In genomic region chr3:98717584-98717983, GRCh38 we compare ENCODE assay signal across 35 cellular contexts. TPM values are rescaled to one million over a fixed set of nuclear protein-coding genes. Genes with fewer than 3 reads are reported as not detected.
DNase-seq lines count a peak whose midpoint lies in the region; ATAC-seq and TF ChIP-seq lines count a peak whose summit lies in the region.
"Had no signal": no experiment of that assay in that cellular context is flagged by ENCODE, and none has a peak within 500 bp of the region (broad histone marks: within the 10 kb centered on the region; RNA-seq: fewer than 3 reads in every experiment).

No MANE protein-coding gene starts in this region.

- H3K36me3 Mint-ChIP-seq in dendritic cell treated with granulocyte-macrophage colony-stimulating factor and Interleukin-4, amounts not matched to agents 40 ng/mL and 50 ng/mL, for 4 days (ENCODE audit: low read depth): no peaks in the 10 kb centered on the region
- no peaks in the 10 kb centered on the region for H3K36me3 Mint-ChIP-seq in natural killer cell treated with Interleukin-12 subunit alpha and Interleukin-12 subunit beta and Interleukin-15 and Interleukin-18, amount 100 ng/mL, for 72 hours
- H3K36me3 Mint-ChIP-seq: CD14-positive monocyte; CD4-positive, alpha-beta memory T cell; CD4-positive, CD25-positive, alpha-beta regulatory T cell; CD8-positive, alpha-beta memory T cell; CD8-positive, alpha-beta T cell had no signal

- no peak overlapping the region for H3K4me3 ChIP-seq in HEK293 (ENCODE audit: low read depth, low read length)
- no peak overlapping the region for H3K4me3 ChIP-seq in PC-9
- no peak overlapping the region for H3K4me3 ChIP-seq in retinal pigment epithelial cell (ENCODE audit: low read length)
- no peak overlapping the region for H3K4me3 ChIP-seq in coronary artery
- H3K4me3 ChIP-seq: A549; BLaER1; BLaER1 treated with 17β-estradiol and CSF1 and Interleukin-3, amounts not matched to agents 10 nM and 100 nM had no signal

- ATAC-seq in natural killer cell treated with Interleukin-12 subunit alpha and Interleukin-12 subunit beta and Interleukin-15 and Interleukin-18, amount 100 ng/mL, for 72 hours: no peak
- no peak for ATAC-seq in stimulated activated naive CD8-positive, alpha-beta T cell treated with anti-CD3 and anti-CD28 coated beads, Interleukin-15, Interleukin-2, amounts not matched to agents 100 U/mL and 50 U/mL, for 24 hours
- ATAC-seq: A549; CD8-positive, alpha-beta T cell had no signal

- no peaks in the 10 kb centered on the region for H3K27me3 Mint-ChIP-seq in dendritic cell treated with granulocyte-macrophage colony-stimulating factor and Interleukin-4, amounts not matched to agents 40 ng/mL and 50 ng/mL, for 4 days
- H3K27me3 Mint-ChIP-seq in natural killer cell treated with Interleukin-12 subunit alpha and Interleukin-12 subunit beta and Interleukin-15 and Interleukin-18, amount 100 ng/mL, for 72 hours: peaks cover 0 to 8% of the 10 kb centered on the region in 2 donors
- H3K27me3 Mint-ChIP-seq: B cell; CD4-positive, CD25-positive, alpha-beta regulatory T cell had no signal

- H4K20me1 ChIP-seq in PC-9 (ENCODE audit: insufficient read depth): no peaks in the 10 kb centered on the region
- H4K20me1 ChIP-seq: BLaER1; BLaER1 treated with 17β-estradiol and CSF1 and Interleukin-3, amounts not matched to agents 10 nM and 100 nM had no signal

- H3K4me1 ChIP-seq in HEK293 (ENCODE audit: control insufficient read depth, insufficient read depth, low read length) (no peaks in the 10 kb centered on the region), PC-9 (replicated peaks; ENCODE audit: insufficient read depth) (no peaks in the 10 kb centered on the region)
- H3K4me1 ChIP-seq: A549, BE2C, BLaER1 had no signal

- POLR2A ChIA-PET in HEK293 (lab: Yijun Ruan, JAX): no interaction called here
- POLR2A ChIA-PET in PC-9 (lab: Charles Lee; ENCODE audit: unreplicated experiment): interaction anchor here (0.6 kb wide), 1 partner anchor 18 kb away, joined by 9 read pairs; no protein-coding TSS in a partner anchor

- H3K79me2 ChIP-seq in PC-9 (ENCODE audit: low read depth): no peaks in the 10 kb centered on the region

- DNase-seq in PC-9: no peak
- DNase-seq in retinal pigment epithelial cell (ENCODE audit: low read depth): peak; percentile 72
- DNase-seq in coronary artery (ENCODE audit: low spot score): no peak
- DNase-seq in stimulated activated naive CD4-positive, alpha-beta T cell (lab: John Stamatoyannopoulos, UW): no peak
- no peak for DNase-seq in natural killer cell treated with Interleukin-12 subunit alpha and Interleukin-12 subunit beta and Interleukin-15 and Interleukin-18, amount 100 ng/mL, for 72 hours (ENCODE audit: low spot score)
- DNase-seq in stimulated activated naive CD8-positive, alpha-beta T cell treated with anti-CD3 and anti-CD28 coated beads, Interleukin-15, Interleukin-2, amounts not matched to agents 100 U/mL and 50 U/mL, for 24 hours: no peak
- DNase-seq: 8988T; ACHN; AML-193; BE2C; C1 segment of cervical spinal cord; Caco-2; Calu3; CD4-positive, alpha-beta memory T cell; CD4-positive, alpha-beta T cell; CD4-positive, CD25-positive, alpha-beta regulatory T cell; CD8-positive, alpha-beta memory T cell; CD8-positive, alpha-beta T cell; COR-L47; DMS 273 treated with DMSO at 0.1 percent for 48 hours; DMS153; DMS53; DMS79; DMS79 treated with DMSO at 0.1 percent for 48 hours; DND-41; EL had no signal

- H3K4me1 Mint-ChIP-seq in dendritic cell treated with granulocyte-macrophage colony-stimulating factor and Interleukin-4, amounts not matched to agents 40 ng/mL and 50 ng/mL, for 4 days (ENCODE audit: low read depth): peaks cover 11% of the 10 kb centered on the region
- no peaks in the 10 kb centered on the region for H3K4me1 Mint-ChIP-seq in natural killer cell treated with Interleukin-12 subunit alpha and Interleukin-12 subunit beta and Interleukin-15 and Interleukin-18, amount 100 ng/mL, for 72 hours (ENCODE audit: low read depth in 2 of 2)
- H3K4me1 Mint-ChIP-seq: B cell; CD4-positive, alpha-beta memory T cell; CD4-positive, CD25-positive, alpha-beta regulatory T cell; CD8-positive, alpha-beta memory T cell had no signal

- CTCF ChIA-PET in HEK293 (lab: Yijun Ruan, JAX): no interaction called here
- CTCF ChIA-PET in PC-9 (lab: Charles Lee): no interaction called here

- H3K27ac Mint-ChIP-seq in dendritic cell treated with granulocyte-macrophage colony-stimulating factor and Interleukin-4, amounts not matched to agents 40 ng/mL and 50 ng/mL, for 4 days: peak overlapping the region; percentile 35
- H3K27ac Mint-ChIP-seq in natural killer cell treated with Interleukin-12 subunit alpha and Interleukin-12 subunit beta and Interleukin-15 and Interleukin-18, amount 100 ng/mL, for 72 hours: no peak overlapping the region
- H3K27ac Mint-ChIP-seq: B cell; CD4-positive, alpha-beta memory T cell; CD4-positive, alpha-beta T cell; CD4-positive, CD25-positive, alpha-beta regulatory T cell; CD8-positive, alpha-beta memory T cell; CD8-positive, alpha-beta T cell had no signal

- H3K9me2 ChIP-seq in PC-9 (ENCODE audit: insufficient read depth): no peaks in the 10 kb centered on the region

- BruUV-seq in PC-9 (replicated peaks; lab: Mats Ljungman, UMichigan): no TSS peak

- H3K4me2 ChIP-seq in PC-9: no peak overlapping the region
- H3K4me2 ChIP-seq: A549, BLaER1 had no signal

- no peaks in the 10 kb centered on the region for H3F3A ChIP-seq in PC-9 (ENCODE audit: insufficient read depth, low read depth)

- no peak for TF ChIP-seq CTCF in HEK293 (tag by site-specific recombination; IDR thresholded peaks at IDR 0.05)
- TF ChIP-seq CTCF in PC-9 (conservative IDR thresholded peaks at IDR 0.05): no peak
- TF ChIP-seq CTCF in retinal pigment epithelial cell (conservative IDR thresholded peaks at IDR 0.05; ENCODE audit: low read depth, low read length): no peak
- TF ChIP-seq CTCF in coronary artery (IDR thresholded peaks at IDR 0.05): no peak

- intact Hi-C loops in PC-9 (cut with micrococcal nuclease; ENCODE audit: unreplicated experiment): no loop called here
- intact Hi-C loops in dendritic cell treated with granulocyte-macrophage colony-stimulating factor and Interleukin-4, amounts not matched to agents 40 ng/mL and 50 ng/mL, for 4 days (cut with micrococcal nuclease): no loop called here

- H2AFZ ChIP-seq in PC-9: peak overlapping the region; percentile 0; the same call in 1 of the 2 replicates

- H3K9me3 Mint-ChIP-seq in dendritic cell treated with granulocyte-macrophage colony-stimulating factor and Interleukin-4, amounts not matched to agents 40 ng/mL and 50 ng/mL, for 4 days: no peaks in the 10 kb centered on the region
- no peaks in the 10 kb centered on the region for H3K9me3 Mint-ChIP-seq in natural killer cell treated with Interleukin-12 subunit alpha and Interleukin-12 subunit beta and Interleukin-15 and Interleukin-18, amount 100 ng/mL, for 72 hours
- H3K9me3 Mint-ChIP-seq: CD4-positive, alpha-beta T cell; CD8-positive, alpha-beta T cell had no signal

- H3K4me3 Mint-ChIP-seq in dendritic cell treated with granulocyte-macrophage colony-stimulating factor and Interleukin-4, amounts not matched to agents 40 ng/mL and 50 ng/mL, for 4 days: no peak overlapping the region
- H3K4me3 Mint-ChIP-seq in natural killer cell treated with Interleukin-12 subunit alpha and Interleukin-12 subunit beta and Interleukin-15 and Interleukin-18, amount 100 ng/mL, for 72 hours: no peak overlapping the region
- H3K4me3 Mint-ChIP-seq: B cell; CD14-positive monocyte; CD4-positive, alpha-beta memory T cell; CD4-positive, alpha-beta T cell; CD4-positive, CD25-positive, alpha-beta regulatory T cell; CD8-positive, alpha-beta memory T cell; CD8-positive, alpha-beta T cell had no signal

- H3K36me3 ChIP-seq in HEK293 (ENCODE audit: control insufficient read depth in 2 of 2, insufficient read depth in 1 of 2, low read length in 2 of 2) (no peaks in the 10 kb centered on the region), PC-9 (ENCODE audit: low read depth) (no peaks in the 10 kb centered on the region)
- H3K36me3 ChIP-seq: BE2C; BLaER1; BLaER1 treated with 17β-estradiol and CSF1 and Interleukin-3, amounts not matched to agents 10 nM and 100 nM had no signal

- H3K9me3 ChIP-seq in HEK293 (ENCODE audit: control insufficient read depth, insufficient read depth, low read depth, low read length) (no peaks in the 10 kb centered on the region), PC-9 (ENCODE audit: insufficient read depth, low read depth) (no peaks in the 10 kb centered on the region; the same call in 1 of the 2 replicates)
- H3K9me3 ChIP-seq: A549; BE2C; BLaER1; BLaER1 treated with 17β-estradiol and CSF1 and Interleukin-3, amounts not matched to agents 10 nM and 100 nM; Caco-2 had no signal

- no peaks in the 10 kb centered on the region for H3K27me3 ChIP-seq in PC-9 (ENCODE audit: insufficient read depth, low read depth)
- H3K27me3 ChIP-seq: BE2C; BLaER1; BLaER1 treated with 17β-estradiol and CSF1 and Interleukin-3, amounts not matched to agents 10 nM and 100 nM had no signal

- H3K27ac ChIP-seq in HEK293 (ENCODE audit: extremely low read depth, low read depth, low read length) (no peak overlapping the region), PC-9 (no peak overlapping the region), coronary artery (no peak overlapping the region)
- H3K27ac ChIP-seq: 22Rv1, A549, BLaER1, C4-2B had no signal

TF ChIP-seq in HEK293, 187 proteins besides CTCF, POLR2A, EP300 and RAD21:
- TF ChIP-seq ZBTB26 (tag by site-specific recombination; optimal IDR thresholded peaks at IDR 0.05): no peak
- no peak for TF ChIP-seq ZNF560 (tag by site-specific recombination; IDR thresholded peaks at IDR 0.05; ENCODE audit: borderline replicate concordance)
- TF ChIP-seq ZNF530 (tag by site-specific recombination; IDR thresholded peaks at IDR 0.05; ENCODE audit: low read depth): no peak
- peak; percentile 73 for TF ChIP-seq ZNF677 (tag by site-specific recombination; IDR thresholded peaks at IDR 0.05)
- no peak for TF ChIP-seq ZNF843 (tag by site-specific recombination; IDR thresholded peaks at IDR 0.05)

RNA-seq across cellular contexts. Expression of gene ST3GAL6, which starts 45.6 kb away (rescaled TPM):
- total RNA-seq in PC-9 (2021): 5.4 and 6.6 TPM in 2 replicates
- not detected for total RNA-seq in natural killer cell treated with Interleukin-12 subunit alpha and Interleukin-12 subunit beta and Interleukin-15 and Interleukin-18, amount 100 ng/mL, for 72 hours
- total RNA-seq: B cell; CD8-positive, alpha-beta T cell had no signal
